In genomic region chr15:62769604-62770003, GRCh38 we compare ENCODE assay signal across 17 cellular contexts.
A peak's percentile ranks its signal among the peaks of the same experiment; 100 is the strongest.
DNase-seq lines count a peak whose midpoint lies in the region; FAIRE-seq and TF ChIP-seq lines count a peak whose summit lies in the region.
"Had no signal": no experiment of that assay in that cellular context is flagged by ENCODE, and none has a peak within 500 bp of the region (broad histone marks: within the 10 kb centered on the region; RNA-seq: fewer than 3 reads in every experiment).

No MANE protein-coding gene starts in this region.

- DNase-seq in HFFc6 (peak; percentile 87), SK-N-SH (no peak), fibroblast of peridontal ligament (ENCODE audit: extremely low read depth) (peak; percentile 72), urothelium cell line (ENCODE audit: low spot score) (peak; percentile 81), NCI-H345 (lab: John Stamatoyannopoulos, UW) (no peak)
- DNase-seq in T-helper 2 cell treated with Interferon-gamma antibody and Interleukin-4, amounts not matched to agents 5 μg/mL and 100 μg/mL, for 36 hours (ENCODE audit: low spot score) = no peak
- DNase-seq in activated CD8-positive, alpha-beta memory T cell treated with anti-CD3 and anti-CD28 coated beads, Interleukin-2, amount 50 U/mL, for 4 hours = no peak
- DNase-seq: CD8-positive, alpha-beta memory T cell; effector memory CD4-positive, alpha-beta T cell; heart right ventricle; left ventricle myocardium inferior; NCI-H1105; NCI-H524 treated with DMSO at 0.1 percent for 48 hours; sigmoid colon had no signal

- peak; percentile 94 for FAIRE-seq in urothelium cell line (lab: Jason Lieb, UNC)
- FAIRE-seq: HepG2 had no signal

- H3K9me3 Mint-ChIP-seq in HFFc6 = no peaks in the 10 kb centered on the region
- H3K9me3 Mint-ChIP-seq in T-helper 2 cell treated with Interferon-gamma antibody and Interleukin-4, amounts not matched to agents 5 μg/mL and 100 μg/mL, for 36 hours = no peaks in the 10 kb centered on the region
- H3K9me3 Mint-ChIP-seq: activated T-helper 1 cell treated with anti-CD3 and anti-CD28 coated beads, Interleukin-12 subunit alpha, Interleukin-12 subunit beta, Interleukin-2, Interleukin-4 antibody, amounts not matched to agents 30 ng/mL and 10 ng/mL and 1 ng/mL, durations not matched to agents 14 hours and 24 hours and 36 hours; CD8-positive, alpha-beta memory T cell; nephron had no signal

- peak overlapping the region; percentile 59; the same call in 1 of the 2 replicates for H3K9ac ChIP-seq in SK-N-SH

- H3K9me2 ChIP-seq in SK-N-SH = no peaks in the 10 kb centered on the region

- TF ChIP-seq CTCF in HFFc6 (IDR thresholded peaks at IDR 0.05) (no peak), SK-N-SH (IDR thresholded peaks at IDR 0.05) (no peak)

- H3K4me1 Mint-ChIP-seq in HFFc6 (ENCODE audit: low read depth) = peaks cover 41% of the 10 kb centered on the region
- H3K4me1 Mint-ChIP-seq in T-helper 2 cell treated with Interferon-gamma antibody and Interleukin-4, amounts not matched to agents 5 μg/mL and 100 μg/mL, for 36 hours (ENCODE audit: low read depth) = no peaks in the 10 kb centered on the region
- H3K4me1 Mint-ChIP-seq: CD8-positive, alpha-beta memory T cell had no signal

- peaks cover 43% of the 10 kb centered on the region for H3F3A ChIP-seq in SK-N-SH (replicated peaks; ENCODE audit: insufficient read depth)

- H3K4me2 ChIP-seq in SK-N-SH = peak overlapping the region; percentile 57

- no peak overlapping the region for H2AFZ ChIP-seq in SK-N-SH (ENCODE audit: low read depth)

- peaks cover 36% of the 10 kb centered on the region for H3K36me3 Mint-ChIP-seq in HFFc6 (ENCODE audit: low read depth)
- H3K36me3 Mint-ChIP-seq in T-helper 2 cell treated with Interferon-gamma antibody and Interleukin-4, amounts not matched to agents 5 μg/mL and 100 μg/mL, for 36 hours (ENCODE audit: low read depth) = no peaks in the 10 kb centered on the region
- H3K36me3 Mint-ChIP-seq: CD8-positive, alpha-beta memory T cell had no signal

- H3K9me3 ChIP-seq in SK-N-SH = no peaks in the 10 kb centered on the region
- H3K9me3 ChIP-seq: heart right ventricle, left ventricle myocardium inferior, sigmoid colon had no signal

- CTCF ChIA-PET in SK-N-SH (lab: Yijun Ruan, JAX) = interaction anchor here (1.1 to 2.9 kb wide), 2 partner anchors 27 to 324 kb away, joined by 4 to 10 read pairs; no protein-coding TSS in a partner anchor

- H3K27ac Mint-ChIP-seq in HFFc6 = peak overlapping the region; percentile 90
- H3K27ac Mint-ChIP-seq in T-helper 2 cell treated with Interferon-gamma antibody and Interleukin-4, amounts not matched to agents 5 μg/mL and 100 μg/mL, for 36 hours = no peak overlapping the region
- H3K27ac Mint-ChIP-seq: activated T-helper 1 cell treated with anti-CD3 and anti-CD28 coated beads, Interleukin-12 subunit alpha, Interleukin-12 subunit beta, Interleukin-2, Interleukin-4 antibody, amounts not matched to agents 30 ng/mL and 10 ng/mL and 1 ng/mL, durations not matched to agents 14 hours and 24 hours and 36 hours; CD8-positive, alpha-beta memory T cell; nephron had no signal

- peaks cover 2% of the 10 kb centered on the region; the same call in 1 of the 2 replicates for H3K27me3 Mint-ChIP-seq in HFFc6 (ENCODE audit: insufficient read depth)
- no peaks in the 10 kb centered on the region for H3K27me3 Mint-ChIP-seq in T-helper 2 cell treated with Interferon-gamma antibody and Interleukin-4, amounts not matched to agents 5 μg/mL and 100 μg/mL, for 36 hours (ENCODE audit: low read depth)

- H3K4me3 ChIP-seq in SK-N-SH (ENCODE audit: low read depth in 2 of 2, low read length in 1 of 2) = no peak overlapping the region
- H3K4me3 ChIP-seq: heart right ventricle, left ventricle myocardium inferior, sigmoid colon had no signal

- H3K79me2 ChIP-seq in SK-N-SH (ENCODE audit: insufficient read depth) = no peaks in the 10 kb centered on the region

- H3K4me1 ChIP-seq in SK-N-SH (ENCODE audit: control insufficient read depth in 1 of 2, insufficient read depth in 2 of 2, low read depth in 1 of 2, low read length in 1 of 2) = peaks cover 21 to 40% of the 10 kb centered on the region in 2 experiments

- peak in 1 of 2 experiments; percentile 94; a peak in 2 of 4 replicates for TF ChIP-seq EP300 in SK-N-SH (IDR thresholded peaks at IDR 0.05; ENCODE audit: borderline replicate concordance in 1 of 2, low read depth in 1 of 2, low read length in 1 of 2)

- peak overlapping the region; percentile 53 for H3K4me3 Mint-ChIP-seq in HFFc6
- no peak overlapping the region for H3K4me3 Mint-ChIP-seq in T-helper 2 cell treated with Interferon-gamma antibody and Interleukin-4, amounts not matched to agents 5 μg/mL and 100 μg/mL, for 36 hours
- H3K4me3 Mint-ChIP-seq: activated T-helper 1 cell treated with anti-CD3 and anti-CD28 coated beads, Interleukin-12 subunit alpha, Interleukin-12 subunit beta, Interleukin-2, Interleukin-4 antibody, amounts not matched to agents 30 ng/mL and 10 ng/mL and 1 ng/mL, durations not matched to agents 14 hours and 24 hours and 36 hours; CD8-positive, alpha-beta memory T cell; nephron had no signal

- POLR2A ChIA-PET in SK-N-SH (lab: Yijun Ruan, JAX) = no interaction called here

- peaks cover 39 to 41% of the 10 kb centered on the region in 2 experiments for H3K36me3 ChIP-seq in SK-N-SH (replicated peaks in 1 of 2; ENCODE audit: control insufficient read depth in 1 of 2, insufficient read depth in 2 of 2, low read length in 1 of 2)

- H3K27me3 ChIP-seq in SK-N-SH (ENCODE audit: insufficient read depth) = no peaks in the 10 kb centered on the region
- H3K27me3 ChIP-seq: heart right ventricle, sigmoid colon had no signal

- 41% methylated on average over 3 of the region's 3 CpGs for WGBS in SK-N-SH (ENCODE audit: low lambda C conversion rate)

- no peaks in the 10 kb centered on the region for H4K20me1 ChIP-seq in SK-N-SH (ENCODE audit: insufficient read depth)

- H3K27ac ChIP-seq in SK-N-SH (ENCODE audit: low read depth in 2 of 2, low read length in 1 of 2) = peak overlapping the region; percentile 69 to 88; a peak in 3 of 4 replicates
- H3K27ac ChIP-seq: heart right ventricle, left ventricle myocardium inferior had no signal

- no peak for TF ChIP-seq RAD21 in SK-N-SH (IDR thresholded peaks at IDR 0.05; ENCODE audit: low read length)

TF ChIP-seq in SK-N-SH, 30 proteins besides CTCF, POLR2A, EP300 and RAD21 (continues in another document):
- TF ChIP-seq TAF1 (IDR thresholded peaks at IDR 0.05; ENCODE audit: borderline replicate concordance, low read depth, low read length) = no peak
- TF ChIP-seq TEAD4 (IDR thresholded peaks at IDR 0.05; ENCODE audit: borderline replicate concordance, insufficient read depth) = peak; percentile 79
- TF ChIP-seq FOXJ3 (CRISPR knock-in tag; IDR thresholded peaks at IDR 0.05) = no peak
- TF ChIP-seq PBX3 (IDR thresholded peaks at IDR 0.05) = peak; percentile 77
- TF ChIP-seq USF2 (IDR thresholded peaks at IDR 0.05; ENCODE audit: borderline replicate concordance, low read depth, low read length) = no peak
- TF ChIP-seq CHD2 (IDR thresholded peaks at IDR 0.05; ENCODE audit: low read length, partially characterized antibody) = no peak
- peak; percentile 69 for TF ChIP-seq FOXM1 (IDR thresholded peaks at IDR 0.05; ENCODE audit: low read depth)
- no peak for TF ChIP-seq EZH2phosphoT487 (IDR thresholded peaks at IDR 0.05; ENCODE audit: borderline replicate concordance, low read depth)
- TF ChIP-seq NFIC (IDR thresholded peaks at IDR 0.05; ENCODE audit: borderline replicate concordance) = peak; percentile 85
- TF ChIP-seq RFX5 (IDR thresholded peaks at IDR 0.05; ENCODE audit: low read length) = no peak
- peak; percentile 89 for TF ChIP-seq JUND (IDR thresholded peaks at IDR 0.05)
- TF ChIP-seq SIN3A (IDR thresholded peaks at IDR 0.05; ENCODE audit: borderline replicate concordance, low read depth, low read length) = no peak
- TF ChIP-seq SMC3 (IDR thresholded peaks at IDR 0.05; ENCODE audit: low read depth, low read length) = no peak
- no peak for TF ChIP-seq ELF1 (IDR thresholded peaks at IDR 0.05)
- TF ChIP-seq FOSL2 (IDR thresholded peaks at IDR 0.05; ENCODE audit: borderline replicate concordance, low read depth) = peak; percentile 89
- no peak for TF ChIP-seq RCOR1 (IDR thresholded peaks at IDR 0.05; ENCODE audit: low read length)

Comparison
In these comparisons a context has a peak if more than half of its experiments do, and no peak if none do; other contexts are left out.
1. DNase-seq: peak in HFFc6 (single experiment), fibroblast of peridontal ligament (single experiment) and urothelium cell line (single experiment); none in SK-N-SH (single experiment), T-helper 2 cell treated with Interferon-gamma antibody and Interleukin-4, amounts not matched to agents 5 μg/mL and 100 μg/mL, for 36 hours (single experiment), NCI-H345 (single experiment) and activated CD8-positive, alpha-beta memory T cell treated with anti-CD3 and anti-CD28 coated beads, Interleukin-2, amount 50 U/mL, for 4 hours (single experiment).